ENCODE assay signal across 8 cellular contexts in the genomic region with DNA sequence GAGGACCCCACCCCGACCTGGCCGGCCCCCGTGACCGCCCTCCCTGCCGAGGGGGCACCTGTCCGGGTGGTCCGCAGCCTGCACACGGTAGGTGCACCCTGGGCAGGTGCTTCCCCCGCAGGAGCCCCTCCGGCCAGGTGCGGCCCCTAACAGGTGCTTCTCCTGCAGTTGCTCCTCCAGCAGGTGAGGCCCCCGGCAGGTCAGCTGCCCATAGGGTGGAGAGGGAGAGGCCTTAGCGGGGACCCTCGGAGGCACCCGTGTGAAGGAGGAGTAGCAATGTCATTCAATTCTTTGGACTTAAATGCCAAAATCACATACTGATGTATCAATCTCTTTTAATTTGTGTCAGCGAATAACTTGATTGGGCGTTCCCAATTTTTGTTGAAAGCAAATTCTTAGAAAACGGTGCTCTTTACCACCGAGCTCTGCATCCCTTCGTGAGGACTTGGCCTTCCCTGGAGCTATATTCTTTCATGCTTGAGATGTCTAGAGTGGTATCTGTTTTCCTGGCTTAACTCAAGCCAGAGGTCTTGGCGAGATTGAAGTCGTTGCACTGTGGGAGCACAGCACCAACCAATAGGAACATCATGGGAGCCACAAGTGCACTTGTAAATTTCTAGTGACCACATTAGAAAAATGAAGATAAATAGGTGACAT. TPM values are rescaled to one million over a fixed set of nuclear protein-coding genes. Genes with fewer than 3 reads are reported as not detected.
DNase-seq lines count a peak whose midpoint lies in the region; ATAC-seq and TF ChIP-seq lines count a peak whose summit lies in the region.

No MANE protein-coding gene starts in this region.

- H3K4me3 Mint-ChIP-seq in endodermal cell: peak overlapping the region; percentile 75

- H3K9ac ChIP-seq in endodermal cell (ENCODE audit: extremely low read depth, low read length, poor library complexity, severe bottlenecking): peak overlapping the region; percentile 92
- H3K9ac ChIP-seq in neuronal stem cell (ENCODE audit: low read depth, low read length, poor library complexity): peak overlapping the region; percentile 88

- H3K9me3 ChIP-seq in Peyer's patch (peaks cover 0 to 7% (median 0%) of the 10 kb centered on the region in 4 donors), endodermal cell (ENCODE audit: control insufficient read depth, low read length) (peaks cover 5% of the 10 kb centered on the region), neuronal stem cell (replicated peaks in 1 of 2; ENCODE audit: control insufficient read depth in 2 of 2, insufficient read depth in 1 of 2, low read depth in 1 of 2, low read length in 2 of 2) (peaks cover 4 to 11% of the 10 kb centered on the region in 2 donors)

- in situ Hi-C loops in ACHN (cut with HindIII; ENCODE audit: low pct_ligation_motif_present, low pct_unique_long_range_greater_than_20kb, low sequenced_read_pairs): no loop called here

- H3K27ac Mint-ChIP-seq in endodermal cell: no peak overlapping the region

- peak overlapping the region; percentile 91 for H3K18ac ChIP-seq in neuronal stem cell (ENCODE audit: low read length)

- DNase-seq in ACHN (peak; percentile 44), Peyer's patch (no peak), endodermal cell (no peak), neuronal stem cell (ENCODE audit: low spot score) (no peak), HUDEP-2 (lab: John Stamatoyannopoulos, UW; ENCODE audit: unreplicated experiment in 76 of 76) (no peak)

- no peak for TF ChIP-seq CTCF in Peyer's patch (IDR thresholded peaks at IDR 0.05)
- peak; percentile 10 for TF ChIP-seq CTCF in endodermal cell (conservative IDR thresholded peaks at IDR 0.05)

- peak overlapping the region; percentile 81 to 95 (median 86) for H3K27ac ChIP-seq in Peyer's patch
- H3K27ac ChIP-seq in endodermal cell (ENCODE audit: low read depth, low read length): peak overlapping the region; percentile 70
- no peak overlapping the region for H3K27ac ChIP-seq in neuronal stem cell (replicated peaks; ENCODE audit: low read length)

- H3K9me3 Mint-ChIP-seq in endodermal cell: peaks cover 9% of the 10 kb centered on the region

- H2BK5ac ChIP-seq in neuronal stem cell (ENCODE audit: low read length): peak overlapping the region; percentile 50

- no peak overlapping the region for H2BK12ac ChIP-seq in neuronal stem cell (ENCODE audit: low read length)

- H4K8ac ChIP-seq in neuronal stem cell (ENCODE audit: low read depth, low read length): no peak overlapping the region

- H3K23ac ChIP-seq in neuronal stem cell (ENCODE audit: low read depth, low read length, poor library complexity): peak overlapping the region; percentile 65

- peak overlapping the region; percentile 97 for H2AFZ ChIP-seq in neuronal stem cell (ENCODE audit: low read length)

- H3K36me3 ChIP-seq in Peyer's patch (no peaks in the 10 kb centered on the region), endodermal cell (ENCODE audit: control insufficient read depth, insufficient read depth, low read length) (peaks cover 12% of the 10 kb centered on the region), neuronal stem cell (replicated peaks in 1 of 2; ENCODE audit: control insufficient read depth in 2 of 2, insufficient read depth in 2 of 2, low read length in 2 of 2) (peaks cover 7 to 24% of the 10 kb centered on the region in 2 donors)

- no peak overlapping the region for H3K14ac ChIP-seq in neuronal stem cell (ENCODE audit: low read length)

- WGBS in endodermal cell (ENCODE audit: insufficient coverage in 1 of 2, insufficient read length in 1 of 2), 2 experiments: 19 to 24% methylated on average over 15 to 22 of the region's 22 CpGs
- WGBS in neuronal stem cell (ENCODE audit: extremely low coverage in 2 of 2, insufficient read length in 2 of 2, insufficient replicate concordance in 1 of 2), 2 donors: no CpG with 5 or more reads among the region's 22 CpGs

- peak overlapping the region; percentile 11 for H2BK120ac ChIP-seq in neuronal stem cell (ENCODE audit: low read depth, low read length)

- peak; percentile 9 for ATAC-seq in GM21367 (IDR thresholded peaks at IDR 0.05; ENCODE audit: unreplicated experiment)
- ATAC-seq in HG03139 (IDR thresholded peaks at IDR 0.05; ENCODE audit: unreplicated experiment): no peak
- ATAC-seq in GM21786 (IDR thresholded peaks at IDR 0.05; ENCODE audit: unreplicated experiment): no peak

- peaks cover under 1% of the 10 kb centered on the region for H3K27me3 Mint-ChIP-seq in endodermal cell (ENCODE audit: insufficient read depth)

- H3K4me2 ChIP-seq in neuronal stem cell (ENCODE audit: insufficient read depth, low read length, poor library complexity, severe bottlenecking): peak overlapping the region; percentile 71

- H3K27me3 ChIP-seq in Peyer's patch (no peaks in the 10 kb centered on the region), endodermal cell (ENCODE audit: control insufficient read depth, insufficient read depth, low read length, poor library complexity, severe bottlenecking) (no peaks in the 10 kb centered on the region), neuronal stem cell (ENCODE audit: control insufficient read depth in 3 of 3, insufficient read depth in 3 of 3, low read depth in 1 of 3, low read length in 3 of 3) (no peaks in the 10 kb centered on the region)

- H3K4ac ChIP-seq in neuronal stem cell (ENCODE audit: low read length): no peak overlapping the region

- H2BK15ac ChIP-seq in neuronal stem cell (ENCODE audit: low read length): no peak overlapping the region

- H3K4me3 ChIP-seq in Peyer's patch (peak overlapping the region; percentile 77 to 94 (median 82)), endodermal cell (ENCODE audit: low read length) (peak overlapping the region; percentile 92), neuronal stem cell (ENCODE audit: low read length in 2 of 2) (peak overlapping the region; percentile 99)

- H4K91ac ChIP-seq in neuronal stem cell (ENCODE audit: low read depth, low read length, poor library complexity): no peak overlapping the region

- H3K4me1 ChIP-seq in Peyer's patch: peaks cover 0 to 16% (median 0%) of the 10 kb centered on the region in 4 donors
- no peaks in the 10 kb centered on the region for H3K4me1 ChIP-seq in endodermal cell (ENCODE audit: control insufficient read depth, insufficient read depth, low read length)
- H3K4me1 ChIP-seq in neuronal stem cell (ENCODE audit: control insufficient read depth in 2 of 2, insufficient read depth in 1 of 2, low read depth in 1 of 2, low read length in 2 of 2): peaks cover 9 to 16% of the 10 kb centered on the region in 2 donors

- H3K4me1 Mint-ChIP-seq in endodermal cell: peaks cover 24% of the 10 kb centered on the region

- peaks cover 12% of the 10 kb centered on the region for H3K36me3 Mint-ChIP-seq in endodermal cell (ENCODE audit: low read depth)

- TF ChIP-seq POLR2A in Peyer's patch (IDR thresholded peaks at IDR 0.05): no peak

- peak overlapping the region; percentile 60 for H2AK5ac ChIP-seq in neuronal stem cell (ENCODE audit: low read depth, low read length)

- H3K79me1 ChIP-seq in neuronal stem cell (ENCODE audit: low read depth, low read length): peaks cover 6% of the 10 kb centered on the region

RNA-seq across cellular contexts. Expression of gene NCAPG2, which starts 0.8 kb away (rescaled TPM):
- total RNA-seq in Peyer's patch: 10 to 100 TPM in 1 of 4 donors, 1 to 10 TPM in 3; 3.9 to 14.0 (median 5.8) TPM
- total RNA-seq in endodermal cell: 10 to 100 TPM; 58.7 to 77.1 TPM
- 54.0 TPM for polyA plus RNA-seq in endodermal cell (2013, experiment 1 of 2)
- polyA plus RNA-seq in endodermal cell (2013, experiment 2 of 2): 49.2 TPM
- 31.3 TPM for polyA plus RNA-seq in neuronal stem cell (2013, experiment 1 of 2)
- polyA plus RNA-seq in neuronal stem cell (2013, experiment 2 of 2): 33.0 TPM
